1 cellular context compared by ENCODE assay signal in genomic region chr22:50259302-50259701, GRCh38.
TF ChIP-seq lines count a peak whose summit lies in the region.

No MANE protein-coding gene starts in this region.

TF ChIP-seq in HepG2, 621 proteins besides CTCF, POLR2A, EP300 and RAD21:
- no peak for TF ChIP-seq PRDM4 (CRISPR knock-in tag; IDR thresholded peaks at IDR 0.05; ENCODE audit: borderline replicate concordance)
- TF ChIP-seq KIAA2018 (CRISPR knock-in tag; IDR thresholded peaks at IDR 0.05; ENCODE audit: borderline replicate concordance): no peak
- TF ChIP-seq ZNF546 (CRISPR knock-in tag; conservative IDR thresholded peaks at IDR 0.05): no peak
- TF ChIP-seq ZNF589 (CRISPR knock-in tag; conservative IDR thresholded peaks at IDR 0.05): no peak
- no peak for TF ChIP-seq ELF4 (CRISPR knock-in tag; IDR thresholded peaks at IDR 0.05; ENCODE audit: borderline replicate concordance)
- TF ChIP-seq NR3C1 (CRISPR knock-in tag; IDR thresholded peaks at IDR 0.05): no peak
- no peak for TF ChIP-seq ZHX1 (CRISPR knock-in tag; IDR thresholded peaks at IDR 0.05; ENCODE audit: low read depth)
- TF ChIP-seq MBD4 (IDR thresholded peaks at IDR 0.05; ENCODE audit: borderline replicate concordance, low read length): no peak
- TF ChIP-seq ZNF275 (CRISPR knock-in tag; IDR thresholded peaks at IDR 0.05; ENCODE audit: borderline replicate concordance): no peak
- TF ChIP-seq GATAD2A (CRISPR knock-in tag; IDR thresholded peaks at IDR 0.05): no peak
- no peak for TF ChIP-seq ZSCAN12 (CRISPR knock-in tag; IDR thresholded peaks at IDR 0.05)
- TF ChIP-seq SP5 (CRISPR knock-in tag; IDR thresholded peaks at IDR 0.05; ENCODE audit: borderline replicate concordance, low read depth): no peak
- TF ChIP-seq ZNF747 (CRISPR knock-in tag; IDR thresholded peaks at IDR 0.05; ENCODE audit: borderline replicate concordance): no peak
- no peak for TF ChIP-seq PPARG (CRISPR knock-in tag; conservative IDR thresholded peaks at IDR 0.05)
- no peak for TF ChIP-seq ZNF318 (CRISPR knock-in tag; IDR thresholded peaks at IDR 0.05)
- no peak for TF ChIP-seq ZSCAN29 (CRISPR knock-in tag; conservative IDR thresholded peaks at IDR 0.05)
